17 cellular contexts compared by ENCODE assay signal in genomic region chr12:9757433-9758025, GRCh38. TPM values are rescaled to one million over a fixed set of nuclear protein-coding genes. Genes with fewer than 3 reads are reported as not detected.
DNase-seq lines count a peak whose midpoint lies in the region; ATAC-seq and TF ChIP-seq lines count a peak whose summit lies in the region.
"Had no signal": no experiment of that assay in that cellular context is flagged by ENCODE, and none has a peak within 500 bp of the region (broad histone marks: within the 10 kb centered on the region; RNA-seq: fewer than 3 reads in every experiment).

No MANE protein-coding gene starts in this region.

- POLR2A ChIA-PET in OCI-LY7 (lab: Charles Lee), result interaction anchor here (0.6 to 2.6 kb wide), 8 partner anchors 11 to 764 kb away, joined by 3 to 25 read pairs (median 7); no protein-coding TSS in a partner anchor

- CTCF ChIA-PET in activated naive CD4-positive, alpha-beta T cell treated with anti-CD3 and anti-CD28 coated beads, Interleukin-2, amount 10 ng/mL, durations not matched to agents 7 days and 5 days (lab: Charles Lee), result interaction anchor here (1.4 to 23.1 kb wide), 4 partner anchors 15 to 107 kb away, joined by 3 to 657 read pairs (median 8); partner anchors contain the start of gene CLEC2D
- CTCF ChIA-PET in OCI-LY7 (lab: Charles Lee; ENCODE audit: unreplicated experiment), result interaction anchor here (1.1 to 1.5 kb wide), 2 partner anchors 11 to 27 kb away, joined by 3 read pairs; no protein-coding TSS in a partner anchor

- peaks cover 38% of the 10 kb centered on the region; the same call in 1 of the 2 replicates for H3K79me2 ChIP-seq in OCI-LY7 (ENCODE audit: insufficient read depth, low read depth, low read length)

- peak overlapping the region; percentile 67 for H3K4me3 ChIP-seq in OCI-LY7 (ENCODE audit: low read depth, low read length, poor library complexity, severe bottlenecking)
- peak overlapping the region; percentile 60 for H3K4me3 ChIP-seq in thymus (ENCODE audit: low read length)
- H3K4me3 ChIP-seq: gastrocnemius medialis had no signal

- 16% methylated on average over 5 of the region's 5 CpGs for WGBS in thymus

- peak overlapping the region; percentile 98 for H3K27ac Mint-ChIP-seq in activated naive CD4-positive, alpha-beta T cell treated with anti-CD3 and anti-CD28 coated beads, Interleukin-2, amount 10 ng/mL, durations not matched to agents 7 days and 5 days
- H3K27ac Mint-ChIP-seq: WTC11 had no signal

- H3K4me1 Mint-ChIP-seq in activated naive CD4-positive, alpha-beta T cell treated with anti-CD3 and anti-CD28 coated beads, Interleukin-2, amount 10 ng/mL, durations not matched to agents 7 days and 5 days, result peaks cover 43% of the 10 kb centered on the region

- no peaks in the 10 kb centered on the region for H3K9me2 ChIP-seq in OCI-LY7 (ENCODE audit: insufficient read depth, low read length)

- H3K27ac ChIP-seq in OCI-LY7 (ENCODE audit: low read depth, low read length, poor library complexity, severe bottlenecking) (peak overlapping the region; percentile 60), thymus (ENCODE audit: low read depth) (peak overlapping the region; percentile 78)
- H3K27ac ChIP-seq: gastrocnemius medialis, KMS-11 had no signal

- no peaks in the 10 kb centered on the region for H3K27me3 Mint-ChIP-seq in activated naive CD4-positive, alpha-beta T cell treated with anti-CD3 and anti-CD28 coated beads, Interleukin-2, amount 10 ng/mL, durations not matched to agents 7 days and 5 days

- peak overlapping the region; percentile 69 for H2AFZ ChIP-seq in OCI-LY7 (ENCODE audit: low read length)

- H3K36me3 Mint-ChIP-seq in activated naive CD4-positive, alpha-beta T cell treated with anti-CD3 and anti-CD28 coated beads, Interleukin-2, amount 10 ng/mL, durations not matched to agents 7 days and 5 days, result peaks cover 76% of the 10 kb centered on the region
- H3K36me3 Mint-ChIP-seq: WTC11 had no signal

- H3K4me1 ChIP-seq in OCI-LY7 (ENCODE audit: insufficient read depth, low read length, poor library complexity, severe bottlenecking) (peaks cover 37% of the 10 kb centered on the region), thymus (ENCODE audit: control insufficient read depth, insufficient read depth, low read length) (no peaks in the 10 kb centered on the region)
- H3K4me1 ChIP-seq: gastrocnemius medialis had no signal

- intact Hi-C loops in OCI-LY7 (cut with micrococcal nuclease; ENCODE audit: unreplicated experiment), result loop anchor here (2.0 kb wide), 2 partner anchors 15 to 41 kb away; no protein-coding TSS in a partner anchor

- DNase-seq in activated naive CD4-positive, alpha-beta T cell treated with anti-CD3 and anti-CD28 coated beads, Interleukin-2, amount 10 ng/mL, durations not matched to agents 7 days and 5 days, result no peak
- no peak for DNase-seq in activated naive CD4-positive, alpha-beta T cell treated with anti-CD3 and anti-CD28 coated beads, Interleukin-2, amount 50 U/mL, for 16 hours
- DNase-seq in OCI-LY7 (ENCODE audit: low spot score), result no peak
- DNase-seq in central memory CD4-positive, alpha-beta T cell, result peak; percentile 17
- no peak for DNase-seq in hypothalamus (lab: John Stamatoyannopoulos, UW)
- DNase-seq: activated effector memory CD4-positive, alpha-beta T cell treated with Interleukin-2 at 50 U/mL for 16 hours; Calu3; gastrocnemius medialis; NCI-H446 treated with DMSO at 0.1 percent for 48 hours; nucleus accumbens; stomach had no signal

- peaks cover under 1% of the 10 kb centered on the region for H3K9me3 Mint-ChIP-seq in activated naive CD4-positive, alpha-beta T cell treated with anti-CD3 and anti-CD28 coated beads, Interleukin-2, amount 10 ng/mL, durations not matched to agents 7 days and 5 days
- H3K9me3 Mint-ChIP-seq: WTC11 had no signal

- TF ChIP-seq CTCF in OCI-LY7 (conservative IDR thresholded peaks at IDR 0.05; ENCODE audit: low read length), result no peak

- H3K36me3 ChIP-seq in OCI-LY7 (ENCODE audit: insufficient read depth, low read length) (peaks cover 41% of the 10 kb centered on the region), thymus (ENCODE audit: control insufficient read depth, insufficient read depth) (peaks cover 9% of the 10 kb centered on the region)
- H3K36me3 ChIP-seq: gastrocnemius medialis, stomach had no signal

- ATAC-seq in HG03108 (IDR thresholded peaks at IDR 0.05; ENCODE audit: unreplicated experiment), result no peak
- no peak for ATAC-seq in GM19351 (IDR thresholded peaks at IDR 0.05; ENCODE audit: unreplicated experiment)
- ATAC-seq: gastrocnemius medialis, SK-N-SH treated with all-trans-retinoic acid at 6 μM for 48 hours, WTC11 had no signal

- H3K4me2 ChIP-seq in OCI-LY7 (ENCODE audit: low read length), result peak overlapping the region; percentile 65
- H3K4me2 ChIP-seq: KMS-11 had no signal

- no TSS peak for BruUV-seq in OCI-LY7 (replicated peaks; lab: Mats Ljungman, UMichigan)

- H3K4me3 Mint-ChIP-seq in activated naive CD4-positive, alpha-beta T cell treated with anti-CD3 and anti-CD28 coated beads, Interleukin-2, amount 10 ng/mL, durations not matched to agents 7 days and 5 days, result peak overlapping the region; percentile 98
- H3K4me3 Mint-ChIP-seq: WTC11 had no signal

- no peaks in the 10 kb centered on the region for H4K20me1 ChIP-seq in OCI-LY7 (ENCODE audit: insufficient read depth, low read length)

- H3K27me3 ChIP-seq in thymus (ENCODE audit: control insufficient read depth, insufficient read depth), result no peaks in the 10 kb centered on the region
- H3K27me3 ChIP-seq: gastrocnemius medialis had no signal

- H3K9me3 ChIP-seq in OCI-LY7 (ENCODE audit: low read length) (peaks cover 6% of the 10 kb centered on the region; the same call in 1 of the 2 replicates), thymus (ENCODE audit: control insufficient read depth) (no peaks in the 10 kb centered on the region)
- H3K9me3 ChIP-seq: gastrocnemius medialis, stomach had no signal

RNA-seq across cellular contexts. Expression of gene CD69, which starts 3.2 kb away (rescaled TPM):
- 12.3 and 13.7 TPM in 2 replicates for total RNA-seq in OCI-LY7 (2014; rRNA removed; shearing (Covaris generic))
- 9.7 and 10.3 TPM in 2 replicates for total RNA-seq in OCI-LY7 (2022)
- 222 TPM for polyA plus RNA-seq in thymus

RNA-seq across cellular contexts. Expression of gene CLECL1, which starts 24.6 kb away (rescaled TPM):
- total RNA-seq in OCI-LY7 (2014; rRNA removed; shearing (Covaris generic)), result 68.4 and 73.3 TPM in 2 replicates
- total RNA-seq in OCI-LY7 (2022), result 106 and 114 TPM in 2 replicates
- 11.2 TPM for polyA plus RNA-seq in thymus
- total RNA-seq: Calu3, gastrocnemius medialis, WTC11 had no signal
